In the genomic region with DNA sequence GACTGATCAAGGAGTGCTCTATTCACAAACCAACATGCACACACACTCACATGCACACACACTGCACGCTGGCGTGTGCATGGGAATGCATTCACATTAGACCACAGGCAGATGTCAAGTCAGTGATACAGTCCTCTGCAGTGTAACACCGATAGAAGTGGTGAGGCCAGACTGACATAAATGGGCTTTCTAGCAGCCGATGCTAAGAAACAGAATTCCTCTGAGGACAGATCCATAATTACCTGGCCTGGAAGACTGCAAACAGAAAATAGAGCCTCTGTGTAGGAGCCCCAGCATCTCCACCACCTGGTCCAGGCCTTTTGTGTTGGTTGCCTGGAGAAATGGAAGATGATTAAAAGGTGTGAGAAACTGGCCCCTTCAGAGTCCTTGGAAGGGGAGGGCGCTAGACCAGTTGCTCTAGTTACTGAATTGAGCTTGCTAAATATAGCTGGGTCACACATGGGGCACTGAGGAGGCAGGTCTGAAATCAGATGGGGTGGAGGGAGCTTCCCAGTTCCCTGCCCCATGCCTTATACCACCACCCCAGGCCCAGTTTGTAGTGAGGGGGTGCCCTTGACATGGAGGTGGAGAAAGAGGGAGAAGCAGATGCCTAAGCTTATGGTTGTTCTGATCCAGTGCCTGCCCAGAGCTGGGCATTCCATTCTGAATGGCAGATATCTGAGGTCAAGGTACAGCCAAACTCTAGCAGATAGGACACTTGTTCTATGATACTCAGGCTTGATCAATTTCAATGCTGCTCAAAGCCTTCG, we compare ENCODE assay signal across 1 cellular context.
TF ChIP-seq lines count a peak whose summit lies in the region.

No MANE protein-coding gene starts in this region.

TF ChIP-seq in SK-N-SH treated with all-trans-retinoic acid at 6 μM for 48 hours, 23 proteins besides CTCF, POLR2A, EP300 and RAD21 (continued from another document):
- TF ChIP-seq CSRNP3 (CRISPR knock-in tag; IDR thresholded peaks at IDR 0.05): no peak
- no peak for TF ChIP-seq TCF4 (CRISPR knock-in tag; IDR thresholded peaks at IDR 0.05; ENCODE audit: borderline replicate concordance)
- TF ChIP-seq, protein P1, sequence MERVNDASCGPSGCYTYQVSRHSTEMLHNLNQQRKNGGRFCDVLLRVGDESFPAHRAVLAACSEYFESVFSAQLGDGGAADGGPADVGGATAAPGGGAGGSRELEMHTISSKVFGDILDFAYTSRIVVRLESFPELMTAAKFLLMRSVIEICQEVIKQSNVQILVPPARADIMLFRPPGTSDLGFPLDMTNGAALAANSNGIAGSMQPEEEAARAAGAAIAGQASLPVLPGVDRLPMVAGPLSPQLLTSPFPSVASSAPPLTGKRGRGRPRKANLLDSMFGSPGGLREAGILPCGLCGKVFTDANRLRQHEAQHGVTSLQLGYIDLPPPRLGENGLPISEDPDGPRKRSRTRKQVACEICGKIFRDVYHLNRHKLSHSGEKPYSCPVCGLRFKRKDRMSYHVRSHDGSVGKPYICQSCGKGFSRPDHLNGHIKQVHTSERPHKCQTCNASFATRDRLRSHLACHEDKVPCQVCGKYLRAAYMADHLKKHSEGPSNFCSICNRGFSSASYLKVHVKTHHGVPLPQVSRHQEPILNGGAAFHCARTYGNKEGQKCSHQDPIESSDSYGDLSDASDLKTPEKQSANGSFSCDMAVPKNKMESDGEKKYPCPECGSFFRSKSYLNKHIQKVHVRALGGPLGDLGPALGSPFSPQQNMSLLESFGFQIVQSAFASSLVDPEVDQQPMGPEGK (CRISPR knock-in tag; IDR thresholded peaks at IDR 0.05; ENCODE audit: borderline replicate concordance): no peak
- TF ChIP-seq OSR1 (CRISPR knock-in tag; IDR thresholded peaks at IDR 0.05): no peak
- no peak for TF ChIP-seq SNAI2 (CRISPR knock-in tag; IDR thresholded peaks at IDR 0.05)
- TF ChIP-seq CSDC2 (CRISPR knock-in tag; IDR thresholded peaks at IDR 0.05): no peak
- no peak for TF ChIP-seq TOX (CRISPR knock-in tag; IDR thresholded peaks at IDR 0.05; ENCODE audit: borderline replicate concordance)
